In the genomic region with DNA sequence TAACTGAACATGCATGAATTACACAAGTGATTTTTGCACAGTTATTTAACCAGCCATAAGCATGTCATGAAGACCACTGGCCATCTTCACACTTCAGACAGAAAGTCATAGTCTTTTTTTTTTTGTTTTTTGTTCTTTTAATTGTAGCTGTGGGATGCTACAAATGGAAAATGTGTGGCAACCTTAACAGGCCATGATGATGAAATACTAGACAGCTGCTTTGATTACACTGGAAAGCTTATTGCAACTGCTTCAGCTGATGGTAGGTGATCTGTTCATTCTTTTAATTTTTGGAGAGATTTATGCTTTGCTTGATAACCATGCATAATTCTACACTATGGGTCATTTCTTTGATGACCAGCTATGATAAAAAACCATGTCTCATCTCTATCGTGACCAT, we compare ENCODE assay signal across 24 cellular contexts.
"Had no signal": no experiment of that assay in that cellular context is flagged by ENCODE, and none has a peak within 500 bp of the region (broad histone marks: within the 10 kb centered on the region; RNA-seq: fewer than 3 reads in every experiment).

No MANE protein-coding gene starts in this region.

- H3K79me2 ChIP-seq: hepatocyte had no signal

- DNase-seq: dermis blood vessel endothelial cell; effector memory CD4-positive, alpha-beta T cell; foreskin keratinocyte; heart left ventricle; left ventricle myocardium superior; lower lobe of right lung; naive thymus-derived CD8-positive, alpha-beta T cell; nephron progenitor cell; nucleus accumbens; sigmoid colon; spleen; stimulated activated CD4-positive, alpha-beta T cell treated with anti-CD3 and anti-CD28 coated beads, Interleukin-4, amount 100 ng/mL, for 4 hours; stimulated activated naive CD8-positive, alpha-beta T cell treated with anti-CD3 and anti-CD28 coated beads, Interleukin-15, Interleukin-2, amounts not matched to agents 100 U/mL and 50 U/mL, for 24 hours; substantia nigra; testis; tibial artery; upper lobe of left lung had no signal

- H3K36me3 ChIP-seq: esophagus muscularis mucosa, gastroesophageal sphincter, heart left ventricle, lower lobe of right lung, prostate gland, right atrium auricular region, sigmoid colon, spleen, tibial artery, upper lobe of left lung had no signal

- H3K4me3 ChIP-seq: coronary artery, esophagus muscularis mucosa, gastroesophageal sphincter, heart left ventricle, hepatocyte, lower lobe of right lung, prostate gland, right atrium auricular region, sigmoid colon, skin epidermis, spleen, testis, tibial artery, upper lobe of left lung had no signal

- H2AFZ ChIP-seq: hepatocyte had no signal

- H3K27ac ChIP-seq: coronary artery, esophagus muscularis mucosa, foreskin keratinocyte, gastroesophageal sphincter, heart left ventricle, hepatocyte, lower lobe of right lung, prostate gland, right atrium auricular region, sigmoid colon, skin epidermis, spleen, testis, tibial artery, upper lobe of left lung had no signal

- H3K4me1 ChIP-seq: esophagus muscularis mucosa, foreskin keratinocyte, gastroesophageal sphincter, heart left ventricle, lower lobe of right lung, prostate gland, right atrium auricular region, sigmoid colon, spleen, testis, tibial artery, upper lobe of left lung had no signal

- H3K27me3 ChIP-seq: foreskin keratinocyte, gastroesophageal sphincter, heart left ventricle, hepatocyte, right atrium auricular region, sigmoid colon, spleen, testis, tibial artery, upper lobe of left lung had no signal
